ENCODE assay signal across 9 cellular contexts in the genomic region with DNA sequence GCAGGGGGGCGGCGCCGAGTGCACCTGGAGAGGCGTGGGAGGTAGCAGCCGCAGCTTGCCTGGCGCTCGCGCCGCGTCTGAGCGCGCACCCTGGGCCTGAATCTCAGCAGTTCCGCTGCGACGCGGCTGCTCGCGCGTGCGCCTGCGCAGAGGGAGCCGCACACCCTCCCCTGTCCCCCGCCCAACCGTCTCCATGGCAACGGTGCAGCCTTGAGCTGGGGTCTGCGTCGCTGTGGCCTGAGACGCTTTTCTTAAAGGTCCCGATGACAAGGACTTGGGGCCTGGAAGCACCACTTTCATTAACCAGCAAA. TPM values are rescaled to one million over a fixed set of nuclear protein-coding genes. Genes with fewer than 3 reads are reported as not detected.
DNase-seq lines count a peak whose midpoint lies in the region; ATAC-seq, FAIRE-seq and TF ChIP-seq lines count a peak whose summit lies in the region.
"Had no signal": no experiment of that assay in that cellular context is flagged by ENCODE, and none has a peak within 500 bp of the region (broad histone marks: within the 10 kb centered on the region; RNA-seq: fewer than 3 reads in every experiment).

Gene PNMA8B, minus strand, starts transcription at position 79 of the 311 bp plus-strand sequence. CDS start 402 bp downstream, outside the sequence.

- peak within 1 kb of the TSS; percentile 54 for H3K4me3 Mint-ChIP-seq in activated T-cell treated with anti-CD3 and anti-CD28 coated beads, Interleukin-2, amount 50 U/mL, for 24 hours
- H3K4me3 Mint-ChIP-seq in osteocyte (ENCODE audit: unreplicated experiment) = peak within 1 kb of the TSS; percentile 69

- peaks cover 16% of the 10 kb centered on the region for H3K4me1 Mint-ChIP-seq in activated T-cell treated with anti-CD3 and anti-CD28 coated beads, Interleukin-2, amount 50 U/mL, for 24 hours (ENCODE audit: low read depth)
- H3K4me1 Mint-ChIP-seq in osteocyte (ENCODE audit: unreplicated experiment) = peaks cover 1% of the 10 kb centered on the region

- TF ChIP-seq CTCF in AG10803 (conservative IDR thresholded peaks at IDR 0.05; ENCODE audit: low read length) (no peak), osteocyte (IDR thresholded peaks at IDR 0.05) (no peak)

- no peak for FAIRE-seq in frontal cortex (lab: Jason Lieb, UNC)
- FAIRE-seq: TTC549 had no signal

- no peaks in the 10 kb centered on the region for H3K36me3 Mint-ChIP-seq in activated T-cell treated with anti-CD3 and anti-CD28 coated beads, Interleukin-2, amount 50 U/mL, for 24 hours (ENCODE audit: low read depth)
- peaks cover 4% of the 10 kb centered on the region for H3K36me3 Mint-ChIP-seq in osteocyte (ENCODE audit: unreplicated experiment)

- no peaks in the 10 kb centered on the region for H3K9me3 Mint-ChIP-seq in activated T-cell treated with anti-CD3 and anti-CD28 coated beads, Interleukin-2, amount 50 U/mL, for 24 hours
- H3K9me3 Mint-ChIP-seq in osteocyte (ENCODE audit: unreplicated experiment) = no peaks in the 10 kb centered on the region

- peaks cover 74% of the 10 kb centered on the region for H3K27me3 Mint-ChIP-seq in activated T-cell treated with anti-CD3 and anti-CD28 coated beads, Interleukin-2, amount 50 U/mL, for 24 hours
- H3K27me3 Mint-ChIP-seq in osteocyte (ENCODE audit: unreplicated experiment) = peaks cover 4% of the 10 kb centered on the region

- no peak within 1 kb of the TSS for H3K27ac Mint-ChIP-seq in activated T-cell treated with anti-CD3 and anti-CD28 coated beads, Interleukin-2, amount 50 U/mL, for 24 hours
- no peak within 1 kb of the TSS for H3K27ac Mint-ChIP-seq in osteocyte (ENCODE audit: unreplicated experiment)

- ATAC-seq in GM18517 (IDR thresholded peaks at IDR 0.05; ENCODE audit: unreplicated experiment) (no peak), HG03571 (IDR thresholded peaks at IDR 0.05; ENCODE audit: unreplicated experiment) (no peak)

- H3K4me3 ChIP-seq in AG10803 (ENCODE audit: low read length) = peak within 1 kb of the TSS; percentile 50

- peak; percentile 32 for DNase-seq in AG10803 (ENCODE audit: low read depth)
- peak; percentile 42 for DNase-seq in NCI-H1417 treated with DMSO at 0.1 percent for 48 hours (lab: John Stamatoyannopoulos, UW)
- DNase-seq in activated T-cell treated with anti-CD3 and anti-CD28 coated beads, Interleukin-2, amount 50 U/mL, for 24 hours = peak; percentile 53
- DNase-seq in frontal cortex (ENCODE audit: low spot score in 2 of 2) = peak; percentile 89
- peak; percentile 89 for DNase-seq in osteocyte (ENCODE audit: extremely low spot score, unreplicated experiment)
- DNase-seq in HUDEP-2 (lab: John Stamatoyannopoulos, UW; ENCODE audit: unreplicated experiment in 76 of 76) = no peak

RNA-seq across cellular contexts. Expression of gene PNMA8B, which starts in this region (rescaled TPM):
- total RNA-seq in frontal cortex (17.1 TPM), osteocyte (2.5 TPM in 2 replicates)

Comparison
In these comparisons a context has a peak if more than half of its experiments do, and no peak if none do; other contexts are left out.
1. DNase-seq: peak in AG10803 (single experiment), NCI-H1417 treated with DMSO at 0.1 percent for 48 hours (single experiment), activated T-cell treated with anti-CD3 and anti-CD28 coated beads, Interleukin-2, amount 50 U/mL, for 24 hours (single experiment), frontal cortex (2 of 2) and osteocyte (single experiment); none in HUDEP-2 (0 of 76).